ENCODE assay signal across 17 cellular contexts in genomic region chr9:136239963-136240330, GRCh38. TPM values are rescaled to one million over a fixed set of nuclear protein-coding genes. Genes with fewer than 3 reads are reported as not detected.
DNase-seq lines count a peak whose midpoint lies in the region; ATAC-seq and TF ChIP-seq lines count a peak whose summit lies in the region.
"Had no signal": no experiment of that assay in that cellular context is flagged by ENCODE, and none has a peak within 500 bp of the region (broad histone marks: within the 10 kb centered on the region; RNA-seq: fewer than 3 reads in every experiment).

No MANE protein-coding gene starts in this region.

- intact Hi-C loops in heart left ventricle (cut with DNase I): loop anchor here in 2 of 10 donors (5.0 to 10.0 kb wide), 2 partner anchors 275 to 278 kb away; partner anchors contain the start of gene UBAC1 (in 2 of the 2)

- peak overlapping the region; percentile 94 for H3K4me2 ChIP-seq in BLaER1
- H3K4me2 ChIP-seq: KMS-11 had no signal

- H3K4me1 ChIP-seq in BLaER1 (peaks cover 100% of the 10 kb centered on the region), heart left ventricle (peaks cover 9 to 68% (median 39%) of the 10 kb centered on the region in 12 donors), gastroesophageal sphincter (peaks cover 3 to 44% (median 7%) of the 10 kb centered on the region in 3 donors)

- DNase-seq in NOMO-1 (lab: John Stamatoyannopoulos, UW; ENCODE audit: unreplicated experiment in 2 of 2) (peak; percentile 86 to 92), heart left ventricle (no peak), NCI-H69 (lab: John Stamatoyannopoulos, UW) (no peak), GF-D8 (lab: John Stamatoyannopoulos, UW) (no peak)
- DNase-seq in stimulated activated CD4-positive, alpha-beta T cell treated with anti-CD3 and anti-CD28 coated beads, Interleukin-4, amount 100 ng/mL, for 4 hours: no peak
- DNase-seq: activated naive CD4-positive, alpha-beta T cell treated with anti-CD3 and anti-CD28 coated beads, Interleukin-2, amount 50 U/mL, for 16 hours; stimulated activated CD4-positive, alpha-beta T cell treated with anti-CD3 and anti-CD28 coated beads, Interleukin-4, amount 100 ng/mL, for 1 hour; stimulated activated naive CD8-positive, alpha-beta T cell treated with anti-CD3 and anti-CD28 coated beads, Interleukin-15, Interleukin-2, amounts not matched to agents 100 U/mL and 50 U/mL, for 24 hours; T1000 had no signal

- ATAC-seq in GM21447 (IDR thresholded peaks at IDR 0.05; ENCODE audit: unreplicated experiment) (peak; percentile 36), heart left ventricle (peak; percentile 61 to 73 (median 68)), gastroesophageal sphincter (no peak)
- ATAC-seq: stimulated activated naive CD8-positive, alpha-beta T cell treated with anti-CD3 and anti-CD28 coated beads, Interleukin-15, Interleukin-2, amounts not matched to agents 100 U/mL and 50 U/mL, for 24 hours had no signal

- H3K4me3 ChIP-seq in BLaER1 (peak overlapping the region; percentile 32), heart left ventricle (peak overlapping the region in 2 of 12 donors; percentile 3 to 7), gastroesophageal sphincter (no peak overlapping the region)

- no peak for TF ChIP-seq EP300 in gastroesophageal sphincter (IDR thresholded peaks at IDR 0.05)

- TF ChIP-seq POLR2A in heart left ventricle (IDR thresholded peaks at IDR 0.05) (no peak), gastroesophageal sphincter (IDR thresholded peaks at IDR 0.05) (no peak)

- H3K36me3 ChIP-seq in BLaER1: peaks cover 37% of the 10 kb centered on the region
- peaks cover 0 to 18% (median 5%) of the 10 kb centered on the region in 9 donors for H3K36me3 ChIP-seq in heart left ventricle
- peaks cover 0 to 26% of the 10 kb centered on the region in 2 donors for H3K36me3 ChIP-seq in gastroesophageal sphincter

- H3K27me3 ChIP-seq in BLaER1 (no peaks in the 10 kb centered on the region), heart left ventricle (no peaks in the 10 kb centered on the region), gastroesophageal sphincter (no peaks in the 10 kb centered on the region)

- 45 to 60% (median 53%) methylated on average over 3 of the region's 3 CpGs for WGBS in heart left ventricle, 4 donors
- WGBS in gastroesophageal sphincter (ENCODE audit: low coverage in 1 of 2), 2 donors: 40 to 83% methylated on average over 2 to 3 of the region's 3 CpGs

- H3K9me3 ChIP-seq in BLaER1: no peaks in the 10 kb centered on the region
- H3K9me3 ChIP-seq in heart left ventricle: no peaks in the 10 kb centered on the region
- H3K9me3 ChIP-seq in gastroesophageal sphincter: no peaks in the 10 kb centered on the region

- peak overlapping the region; percentile 48; the same call in 1 of the 2 replicates for H3K9ac ChIP-seq in BLaER1
- H3K9ac ChIP-seq: KMS-11 had no signal

- H4K20me1 ChIP-seq in BLaER1: peaks cover 100% of the 10 kb centered on the region

- TF ChIP-seq CTCF in heart left ventricle (IDR thresholded peaks at IDR 0.05) (no peak), gastroesophageal sphincter (IDR thresholded peaks at IDR 0.05) (no peak)

- peak overlapping the region; percentile 69 for H3K27ac ChIP-seq in BLaER1
- H3K27ac ChIP-seq in heart left ventricle: peak overlapping the region in 11 of 12 donors; percentile 31 to 81 (median 66)
- no peak overlapping the region for H3K27ac ChIP-seq in gastroesophageal sphincter
- H3K27ac ChIP-seq: KMS-11 had no signal

RNA-seq across cellular contexts. Expression of gene QSOX2, which starts 5.7 kb away (rescaled TPM):
- 1 to 10 TPM; 4.8 to 7.8 (median 5.9) TPM for total RNA-seq in heart left ventricle
- polyA plus RNA-seq in heart left ventricle: 1 to 10 TPM; 4.3 to 9.9 TPM
- 1 to 10 TPM; 3.4 to 7.2 (median 5.2) TPM for total RNA-seq in gastroesophageal sphincter

RNA-seq across cellular contexts. Expression of gene LHX3, which starts 35.0 kb away (rescaled TPM):
- not detected for total RNA-seq in heart left ventricle
- polyA plus RNA-seq in heart left ventricle: not detected
- total RNA-seq in gastroesophageal sphincter: not detected
- total RNA-seq: activated CD8-positive, alpha-beta memory T cell treated with anti-CD3 and anti-CD28 coated beads for 36 hours; chondrocyte; epithelial cell of proximal tubule; posterior vena cava had no signal

Comparison
In these comparisons a context has a peak if more than half of its experiments do, and no peak if none do; other contexts are left out.
1. H3K27ac ChIP-seq: peak in BLaER1 (single experiment) and heart left ventricle (11 of 12); none in gastroesophageal sphincter (0 of 4).
2. DNase-seq: peak in NOMO-1 (2 of 2); none in heart left ventricle (0 of 5), NCI-H69 (single experiment), stimulated activated CD4-positive, alpha-beta T cell treated with anti-CD3 and anti-CD28 coated beads, Interleukin-4, amount 100 ng/mL, for 4 hours (0 of 2) and GF-D8 (single experiment).